In the genomic region with DNA sequence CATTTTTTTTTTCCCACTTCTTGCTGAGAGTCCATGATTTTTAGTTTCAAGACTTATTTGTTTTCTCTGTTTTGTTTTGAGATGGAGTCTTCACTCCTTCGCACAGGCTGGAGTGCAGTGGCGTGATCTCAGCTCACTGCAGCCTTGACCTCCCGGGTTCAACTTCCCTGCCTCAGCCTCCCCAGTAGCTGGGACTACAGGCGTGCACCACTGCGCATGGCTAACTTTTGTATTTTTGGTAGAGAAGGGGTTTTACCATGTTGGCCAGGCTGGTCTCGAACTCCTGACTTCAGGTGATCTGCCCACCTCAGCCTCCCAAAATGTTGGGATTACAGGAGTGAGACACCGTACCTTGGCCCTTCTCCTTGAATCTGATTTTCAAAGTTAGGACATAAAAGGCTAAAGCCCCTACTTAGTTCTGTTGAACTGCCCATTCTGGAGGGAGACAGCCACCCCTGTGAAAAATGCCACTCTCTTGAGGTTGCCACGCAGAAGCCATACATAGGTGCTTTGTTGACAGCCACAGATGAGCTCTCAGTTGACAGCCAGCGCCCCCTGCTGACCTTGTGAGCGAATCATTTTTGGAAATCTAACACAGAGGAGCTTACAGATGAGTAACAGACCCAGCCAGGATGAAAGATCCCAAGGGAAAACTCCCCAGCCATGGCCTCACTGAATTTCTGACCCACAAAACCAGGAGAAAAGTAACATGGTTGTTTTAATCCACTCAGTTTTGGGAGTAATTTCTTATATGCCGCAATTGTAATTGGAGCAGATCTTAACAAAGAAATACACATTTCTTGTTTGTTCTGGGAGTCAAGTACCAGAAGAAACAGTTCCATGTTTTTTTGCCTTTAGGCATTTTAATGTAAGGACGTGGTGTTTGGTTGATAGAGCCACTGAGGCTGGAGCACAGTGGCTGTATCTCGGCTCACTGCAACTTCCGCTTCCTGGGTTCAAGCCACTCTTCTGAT, we compare ENCODE assay signal across 8 cellular contexts. TPM values are rescaled to one million over a fixed set of nuclear protein-coding genes. Genes with fewer than 3 reads are reported as not detected.
DNase-seq lines count a peak whose midpoint lies in the region; ATAC-seq and TF ChIP-seq lines count a peak whose summit lies in the region.

No MANE protein-coding gene starts in this region.

- no peak overlapping the region for H3T11ph ChIP-seq in H9 (ENCODE audit: low read length)

- H3K23ac ChIP-seq in H9 (ENCODE audit: insufficient read length, low read depth, low read length), result no peak overlapping the region

- DNase-seq in EH (ENCODE audit: low read depth) (peak; percentile 85), H9 (peak; percentile 86), NCI-H128 (lab: John Stamatoyannopoulos, UW; ENCODE audit: unreplicated experiment) (peak; percentile 67), SW 1271 (lab: John Stamatoyannopoulos, UW) (peak; percentile 39 to 74), heart right ventricle (peak; percentile 81 to 88), putamen (ENCODE audit: low spot score) (peak; percentile 88)
- peak; percentile 85 for DNase-seq in activated naive CD8-positive, alpha-beta T cell treated with anti-CD3 and anti-CD28 coated beads, Interleukin-2, amount 50 U/mL, for 24 hours

- no peaks in the 10 kb centered on the region for H3K79me2 ChIP-seq in H9 (ENCODE audit: insufficient read depth, low read length)

- no peak overlapping the region for H3K14ac ChIP-seq in H9 (ENCODE audit: insufficient read depth, low read length)

- H3K79me1 ChIP-seq in H9 (ENCODE audit: insufficient read depth, low read depth, low read length, poor library complexity, severe bottlenecking), result no peaks in the 10 kb centered on the region

- no peak overlapping the region for H4K5ac ChIP-seq in H9 (ENCODE audit: insufficient read length, low read depth, low read length)

- no peak overlapping the region for H3K18ac ChIP-seq in H9 (ENCODE audit: insufficient read length, low read depth, low read length)

- H3K27ac ChIP-seq in H9 (ENCODE audit: insufficient read length, low read depth, low read length), result no peak overlapping the region
- no peak overlapping the region for H3K27ac ChIP-seq in heart right ventricle

- no peak overlapping the region for H2BK12ac ChIP-seq in H9 (ENCODE audit: insufficient read length, low read depth, low read length)

- no peak overlapping the region for H2BK15ac ChIP-seq in H9 (ENCODE audit: low read depth, low read length)

- no peak overlapping the region for H2BK20ac ChIP-seq in H9 (ENCODE audit: low read depth, low read length, poor library complexity, severe bottlenecking)

- H3K4ac ChIP-seq in H9 (ENCODE audit: low read depth, low read length), result no peak overlapping the region

- ATAC-seq in activated naive CD8-positive, alpha-beta T cell treated with anti-CD3 and anti-CD28 coated beads, Interleukin-2, amount 50 U/mL, for 24 hours, result peak; percentile 94
- ATAC-seq in heart right ventricle (peak; percentile 81 to 99 (median 94)), HG02840 (IDR thresholded peaks at IDR 0.05; ENCODE audit: low FRiP score, unreplicated experiment) (no peak)

- no peaks in the 10 kb centered on the region for H3K23me2 ChIP-seq in H9 (ENCODE audit: insufficient read length, low read depth, low read length, poor library complexity, severe bottlenecking)

- no peaks in the 10 kb centered on the region for H4K20me1 ChIP-seq in H9 (ENCODE audit: control insufficient read depth, insufficient read depth, insufficient read length)

- no peak overlapping the region for H3K4me3 ChIP-seq in heart right ventricle

- no peaks in the 10 kb centered on the region for H3K36me3 Mint-ChIP-seq in H9 (ENCODE audit: insufficient read depth in 1 of 3, low read depth in 3 of 3)
- no peaks in the 10 kb centered on the region for H3K36me3 Mint-ChIP-seq in activated naive CD8-positive, alpha-beta T cell treated with anti-CD3 and anti-CD28 coated beads, Interleukin-2, amount 50 U/mL, for 24 hours (ENCODE audit: low read depth)

- no peaks in the 10 kb centered on the region for H3K9me3 ChIP-seq in H9 (ENCODE audit: control insufficient read depth, low read depth, low read length)
- H3K9me3 ChIP-seq in heart right ventricle, result no peaks in the 10 kb centered on the region

- no peak overlapping the region for H4K8ac ChIP-seq in H9 (replicated peaks; ENCODE audit: insufficient read length, low read depth, low read length)

- no peak overlapping the region for H4K91ac ChIP-seq in H9 (ENCODE audit: insufficient read length, low read depth, low read length)

- H3K56ac ChIP-seq in H9 (ENCODE audit: insufficient read length, low read depth, low read length), result no peak overlapping the region

- H2BK5ac ChIP-seq in H9 (ENCODE audit: insufficient read length, low read length), result no peak overlapping the region

- no peak overlapping the region for H3K4me2 ChIP-seq in H9 (ENCODE audit: insufficient read depth, insufficient read length, low read length)

- H3K4me3 Mint-ChIP-seq in H9, result no peak overlapping the region
- no peak overlapping the region for H3K4me3 Mint-ChIP-seq in activated naive CD8-positive, alpha-beta T cell treated with anti-CD3 and anti-CD28 coated beads, Interleukin-2, amount 50 U/mL, for 24 hours

- intact Hi-C loops in heart right ventricle (cut with DNase I), result loop anchor here in 9 of 10 donors (1.0 to 10.0 kb wide), 5 partner anchors 64 to 79 kb away; a partner anchor contains a TSS

- no peaks in the 10 kb centered on the region; the same call in 1 of the 2 replicates for H3K27me3 Mint-ChIP-seq in H9 (ENCODE audit: low read depth)
- no peaks in the 10 kb centered on the region for H3K27me3 Mint-ChIP-seq in activated naive CD8-positive, alpha-beta T cell treated with anti-CD3 and anti-CD28 coated beads, Interleukin-2, amount 50 U/mL, for 24 hours

- no peaks in the 10 kb centered on the region for H3K36me3 ChIP-seq in heart right ventricle

- TF ChIP-seq CTCF in H9 (conservative IDR thresholded peaks at IDR 0.05) (peak; percentile 87), heart right ventricle (IDR thresholded peaks at IDR 0.05) (peak; percentile 66 to 90 (median 83))

- H3K27ac Mint-ChIP-seq in H9, result no peak overlapping the region
- H3K27ac Mint-ChIP-seq in activated naive CD8-positive, alpha-beta T cell treated with anti-CD3 and anti-CD28 coated beads, Interleukin-2, amount 50 U/mL, for 24 hours, result no peak overlapping the region

- H2BK120ac ChIP-seq in H9 (ENCODE audit: low read depth, low read length, poor library complexity, severe bottlenecking), result no peak overlapping the region

- no peak overlapping the region for H3K9ac ChIP-seq in H9 (ENCODE audit: extremely low read depth, insufficient read length, low read length)

- H2AFZ ChIP-seq in H9 (ENCODE audit: low read length), result no peak overlapping the region

- H3K27me3 ChIP-seq in H9 (ENCODE audit: insufficient read depth, low read length), result no peaks in the 10 kb centered on the region
- H3K27me3 ChIP-seq in heart right ventricle, result no peaks in the 10 kb centered on the region

- no peak overlapping the region for H2AK5ac ChIP-seq in H9 (ENCODE audit: insufficient read length, low read length)

- no peaks in the 10 kb centered on the region for H3K9me3 Mint-ChIP-seq in H9
- no peaks in the 10 kb centered on the region for H3K9me3 Mint-ChIP-seq in activated naive CD8-positive, alpha-beta T cell treated with anti-CD3 and anti-CD28 coated beads, Interleukin-2, amount 50 U/mL, for 24 hours

- H3K4me1 ChIP-seq in H9 (ENCODE audit: insufficient read depth, low read length), result no peaks in the 10 kb centered on the region
- peaks cover 0 to 14% (median 0%) of the 10 kb centered on the region in 9 donors for H3K4me1 ChIP-seq in heart right ventricle

- WGBS in H9 (ENCODE audit: extremely low coverage, insufficient read length, low lambda C conversion rate), result no CpG with 5 or more reads among the region's 14 CpGs
- 56 to 58% methylated on average over 14 of the region's 14 CpGs for WGBS in heart right ventricle, 2 donors

- no peaks in the 10 kb centered on the region for H3K4me1 Mint-ChIP-seq in H9
- peaks cover 4% of the 10 kb centered on the region for H3K4me1 Mint-ChIP-seq in activated naive CD8-positive, alpha-beta T cell treated with anti-CD3 and anti-CD28 coated beads, Interleukin-2, amount 50 U/mL, for 24 hours

RNA-seq across cellular contexts. Expression of a gene that starts 38.8 kb away (rescaled TPM):
- total RNA-seq in H9 (2021) (not detected in 2 replicates), heart right ventricle (under 1 TPM in 6 of 10 donors, not detected in 4; 0.04 to 0.19 (median 0.11) TPM)
- under 1 TPM; under 0.01 to 0.07 TPM for polyA plus RNA-seq in heart right ventricle

RNA-seq across cellular contexts. Expression of a gene that starts 47.2 kb away (rescaled TPM):
- total RNA-seq in H9 (2021), result 16.4 and 18.8 TPM in 2 replicates
- total RNA-seq in heart right ventricle, result 10 to 100 TPM in 3 of 10 donors, 1 to 10 TPM in 7; 6.1 to 12.6 (median 8.9) TPM
- 1 to 10 TPM; 6.6 to 7.0 TPM for polyA plus RNA-seq in heart right ventricle
